In the genomic region with DNA sequence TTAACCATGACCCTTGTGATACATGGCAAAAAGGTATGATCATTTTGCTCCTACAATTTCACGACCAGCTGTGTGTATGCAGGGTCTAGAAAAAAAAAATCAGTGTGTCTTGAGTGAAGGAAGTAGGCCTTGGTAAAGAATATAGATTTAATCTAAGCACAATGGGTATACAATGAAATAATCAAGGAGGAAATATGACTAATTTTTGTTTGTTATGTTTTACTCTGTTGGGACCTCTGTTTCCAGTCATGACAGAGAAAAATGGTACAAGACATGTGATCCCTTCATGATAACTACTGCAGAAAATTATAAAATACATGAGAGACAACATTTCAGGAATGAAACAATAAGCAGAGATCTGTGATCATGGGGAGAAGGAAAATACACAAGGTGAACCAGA, we compare ENCODE assay signal across 17 cellular contexts.
DNase-seq lines count a peak whose midpoint lies in the region; ATAC-seq and TF ChIP-seq lines count a peak whose summit lies in the region.
"Had no signal": no experiment of that assay in that cellular context is flagged by ENCODE, and none has a peak within 500 bp of the region (broad histone marks: within the 10 kb centered on the region; RNA-seq: fewer than 3 reads in every experiment).

No MANE protein-coding gene starts in this region.

- no peaks in the 10 kb centered on the region for H3K9me3 ChIP-seq in mesodermal cell (ENCODE audit: control insufficient read depth, low read length)
- H3K9me3 ChIP-seq in Caco-2 = no peaks in the 10 kb centered on the region

- H3K4me1 ChIP-seq in mesodermal cell (ENCODE audit: control insufficient read depth, insufficient read depth, low read length, poor library complexity, severe bottlenecking) (peaks cover 21% of the 10 kb centered on the region), Caco-2 (no peaks in the 10 kb centered on the region)

- 100% methylated on average over 1 of the region's 1 CpG for WGBS in mesodermal cell (ENCODE audit: insufficient coverage in 2 of 2), 2 experiments

- no peaks in the 10 kb centered on the region for H3K4me1 Mint-ChIP-seq in Caco-2 (ENCODE audit: low read depth, unreplicated experiment)
- H3K4me1 Mint-ChIP-seq: CD4-positive, alpha-beta memory T cell had no signal

- no peaks in the 10 kb centered on the region for H3K27me3 ChIP-seq in Caco-2 (replicated peaks; ENCODE audit: control insufficient read depth, insufficient read depth, low read length)

- ATAC-seq in HG03135 (IDR thresholded peaks at IDR 0.05; ENCODE audit: unreplicated experiment) = no peak
- ATAC-seq in GM19351 (IDR thresholded peaks at IDR 0.05; ENCODE audit: unreplicated experiment) = no peak
- ATAC-seq: GM12878, GM23338 had no signal

- POLR2A ChIA-PET in Caco-2 (lab: Charles Lee) = no interaction called here

- TF ChIP-seq CTCF in cardiac fibroblast (IDR thresholded peaks at IDR 0.05; ENCODE audit: low read depth, low read length) (no peak), Caco-2 (IDR thresholded peaks at IDR 0.05; ENCODE audit: insufficient read depth in 1 of 2, low read depth in 1 of 2, low read length in 1 of 2, severe bottlenecking in 1 of 2, unreplicated experiment in 1 of 2) (no peak)

- no TSS peak for BruUV-seq in Caco-2 (replicated peaks; lab: Mats Ljungman, UMichigan)

- H3K27ac Mint-ChIP-seq in Caco-2 (ENCODE audit: unreplicated experiment) = no peak overlapping the region
- H3K27ac Mint-ChIP-seq: CD4-positive, alpha-beta memory T cell; GM23338; H9; HFFc6 had no signal

- intact Hi-C loops in Caco-2 (cut with micrococcal nuclease; ENCODE audit: unreplicated experiment) = no loop called here

- no peaks in the 10 kb centered on the region for H3K27me3 Mint-ChIP-seq in Caco-2 (ENCODE audit: insufficient read depth, unreplicated experiment)
- H3K27me3 Mint-ChIP-seq: CD4-positive, alpha-beta memory T cell had no signal

- no peaks in the 10 kb centered on the region for H3K9me3 Mint-ChIP-seq in Caco-2 (ENCODE audit: unreplicated experiment)
- H3K9me3 Mint-ChIP-seq: GM23338, H9 had no signal

- CTCF ChIA-PET in Caco-2 (lab: Charles Lee) = no interaction called here

- peak overlapping the region; percentile 24 for H3K27ac ChIP-seq in mesodermal cell (ENCODE audit: low read depth, low read length, severe bottlenecking)

- H3K4me3 ChIP-seq in cardiac fibroblast (replicated peaks in 1 of 2; ENCODE audit: low read depth in 2 of 2, low read length in 2 of 2) (no peak overlapping the region), mesodermal cell (ENCODE audit: extremely low read depth, insufficient read depth, low read length, poor library complexity, severe bottlenecking) (no peak overlapping the region), Caco-2 (ENCODE audit: low read depth, low read length) (no peak overlapping the region)
- H3K4me3 ChIP-seq: GM12878, GM23338 had no signal

- H3K36me3 ChIP-seq in mesodermal cell (ENCODE audit: control insufficient read depth, insufficient read depth, low read length) (no peaks in the 10 kb centered on the region), Caco-2 (ENCODE audit: control insufficient read depth, insufficient read depth, low read length) (no peaks in the 10 kb centered on the region)

- no peak overlapping the region for H3K4me3 Mint-ChIP-seq in Caco-2 (ENCODE audit: unreplicated experiment)
- H3K4me3 Mint-ChIP-seq: CD4-positive, alpha-beta memory T cell; GM23338; H9; HFFc6 had no signal

- DNase-seq in cardiac fibroblast (ENCODE audit: low read depth in 2 of 2) (peak; percentile 7 to 19), glomerular endothelial cell (ENCODE audit: extremely low read depth, low read depth, low spot score) (peak; percentile 44), Caco-2 (no peak)
- DNase-seq: C1 segment of cervical spinal cord; CD4-positive, alpha-beta memory T cell; COR-L47; DMS 273 treated with DMSO at 0.1 percent for 48 hours; DMS79; EL; GDM1; H9; HFFc6 had no signal

- no peaks in the 10 kb centered on the region for H3K36me3 Mint-ChIP-seq in Caco-2 (ENCODE audit: insufficient read depth, unreplicated experiment)
- H3K36me3 Mint-ChIP-seq: CD4-positive, alpha-beta memory T cell had no signal

Comparison
In these comparisons a context has a peak if more than half of its experiments do, and no peak if none do; other contexts are left out.
1. DNase-seq: peak in cardiac fibroblast (2 of 2) and glomerular endothelial cell (single experiment); none in Caco-2 (0 of 2).